Comparison of ENCODE assay signal across 8 cellular contexts in the genomic region with DNA sequence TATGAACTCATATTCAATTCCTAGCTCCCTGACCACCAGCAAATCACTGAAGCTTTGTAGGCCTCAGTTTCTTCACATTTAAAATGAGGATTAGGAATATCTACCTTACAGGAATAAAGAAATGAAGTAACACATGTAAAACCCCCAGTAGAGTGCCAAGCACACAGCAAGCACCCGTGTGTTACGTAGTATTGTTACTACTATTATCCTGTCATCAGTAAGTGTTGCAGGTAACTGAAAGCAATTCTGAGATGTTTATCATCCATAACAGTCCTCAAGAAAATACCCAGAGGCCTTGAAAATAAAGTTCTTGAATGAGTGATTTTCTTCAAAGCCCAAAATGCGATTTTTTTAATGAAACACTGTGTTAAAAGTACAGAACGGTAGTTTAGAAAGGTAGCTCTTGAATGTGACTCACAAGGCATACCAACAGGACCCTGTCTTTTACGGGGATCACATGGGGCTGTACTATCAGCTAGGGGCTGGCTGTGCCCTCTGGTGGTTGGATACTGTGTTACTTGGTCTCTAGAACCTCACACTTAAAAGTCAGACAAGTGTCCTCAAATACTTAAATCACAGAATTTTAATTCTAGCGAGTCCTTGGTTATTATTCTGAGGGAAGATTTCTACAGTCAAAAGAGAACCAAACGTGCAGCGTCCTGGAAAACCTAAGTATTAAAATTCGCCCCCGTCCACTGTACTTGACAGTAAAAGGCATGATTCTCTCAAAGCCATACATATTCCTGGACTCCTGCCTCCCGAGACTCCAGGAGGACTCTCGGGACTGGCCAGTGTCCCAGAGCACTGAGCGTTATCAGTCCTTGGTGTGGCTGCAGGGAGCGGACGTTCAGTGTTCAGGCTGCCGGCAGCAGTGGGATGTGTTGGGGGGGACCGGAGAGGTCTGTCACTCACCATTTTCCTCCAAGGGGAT.
A peak's percentile ranks its signal among the peaks of the same experiment; 100 is the strongest.
DNase-seq lines count a peak whose midpoint lies in the region; ATAC-seq and TF ChIP-seq lines count a peak whose summit lies in the region.

No MANE protein-coding gene starts in this region.

- H3K27me3 Mint-ChIP-seq in nephron (ENCODE audit: low read depth) = no peaks in the 10 kb centered on the region

- H3K4me3 Mint-ChIP-seq in nephron = peak overlapping the region; percentile 99 to 100 (median 99)

- DNase-seq in DMS 273 treated with DMSO at 0.1 percent for 48 hours (lab: John Stamatoyannopoulos, UW) = peak; percentile 43
- peak; percentile 68 for DNase-seq in HS-5 (ENCODE audit: low read depth)
- DNase-seq in OCI-M2 (lab: John Stamatoyannopoulos, UW; ENCODE audit: unreplicated experiment) = peak; percentile 5
- DNase-seq in activated T-helper 1 cell treated with Interleukin-2 at 50 U/mL for 16 hours (ENCODE audit: low read depth) = peak; percentile 50
- DNase-seq in fibroblast of mammary gland (ENCODE audit: low read depth) = peak; percentile 81
- peak in 30 of 49 donors; percentile 3 to 75 (median 34) for DNase-seq in substantia nigra (lab: John Stamatoyannopoulos, UW)

- peaks cover 20% of the 10 kb centered on the region for H3K36me3 Mint-ChIP-seq in nephron (ENCODE audit: low read depth)

- peak; percentile 89 for ATAC-seq in GM21360 (IDR thresholded peaks at IDR 0.05; ENCODE audit: unreplicated experiment)

- H3K9me3 Mint-ChIP-seq in nephron = no peaks in the 10 kb centered on the region

- TF ChIP-seq CTCF in fibroblast of mammary gland (conservative IDR thresholded peaks at IDR 0.05; ENCODE audit: control insufficient read depth, insufficient read depth, low read depth, low read length) (peak; percentile 83), nephron (IDR thresholded peaks at IDR 0.05; ENCODE audit: unreplicated experiment in 3 of 3) (peak; percentile 56 to 66 (median 66))

- peak overlapping the region; percentile 92 to 99 (median 99) for H3K27ac Mint-ChIP-seq in nephron

- H3K27ac ChIP-seq in substantia nigra (ENCODE audit: low read depth, low read length, poor library complexity, severe bottlenecking) = peak overlapping the region; percentile 85

- peak overlapping the region; percentile 83 for H3K4me3 ChIP-seq in fibroblast of mammary gland (ENCODE audit: control insufficient read depth, low read depth, low read length)

- H3K4me1 Mint-ChIP-seq in nephron = peaks cover 17% of the 10 kb centered on the region

Comparison
In these comparisons a context has a peak if more than half of its experiments do, and no peak if none do; other contexts are left out.
1. Peak in every context shown above with its lines: DNase-seq, ATAC-seq, H3K4me3 ChIP-seq and H3K27ac ChIP-seq.
2. DNase-seq: peak in every context shown above with its lines; median percentile 81 in fibroblast of mammary gland; 68 in HS-5; 50 in activated T-helper 1 cell treated with Interleukin-2 at 50 U/mL for 16 hours; 43 in DMS 273 treated with DMSO at 0.1 percent for 48 hours; 34 in substantia nigra; 5 in OCI-M2.